Comparison of ENCODE assay signal across 1 cellular context in genomic region chr2:3396920-3397559, GRCh38.
TF ChIP-seq lines count a peak whose summit lies in the region.

No MANE protein-coding gene starts in this region.

TF ChIP-seq in HepG2, 621 proteins besides CTCF, POLR2A, EP300 and RAD21:
- no peak for TF ChIP-seq POGK (CRISPR knock-in tag; conservative IDR thresholded peaks at IDR 0.05)
